ENCODE assay signal across 1 cellular context in the genomic region with DNA sequence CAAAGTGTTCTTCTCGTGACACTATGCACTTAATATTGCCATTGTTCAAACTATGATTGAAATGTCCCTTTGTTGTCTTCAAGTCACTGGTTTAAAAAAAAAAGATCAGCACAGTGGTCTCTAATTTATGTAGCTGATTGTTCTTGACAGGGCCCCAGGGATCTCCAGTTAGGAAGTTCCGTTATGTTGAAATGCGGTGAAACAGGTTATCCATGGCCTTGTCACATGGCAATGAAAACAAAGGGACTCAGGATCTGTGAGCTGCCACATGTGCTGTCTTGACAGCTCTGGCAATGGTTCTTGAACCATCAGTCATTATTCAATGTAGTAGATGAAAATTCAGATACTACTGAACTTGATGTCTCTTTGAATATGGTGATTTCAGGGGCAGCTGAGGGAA.
TF ChIP-seq lines count a peak whose summit lies in the region.

No MANE protein-coding gene starts in this region.

TF ChIP-seq in Ishikawa, 13 proteins besides CTCF, POLR2A, EP300 and RAD21 (continued from another document):
- peak; percentile 33; the same call in 1 of the 2 replicates for TF ChIP-seq TEAD4 (IDR thresholded peaks at IDR 0.05)
